ENCODE assay signal across 27 cellular contexts in the genomic region with DNA sequence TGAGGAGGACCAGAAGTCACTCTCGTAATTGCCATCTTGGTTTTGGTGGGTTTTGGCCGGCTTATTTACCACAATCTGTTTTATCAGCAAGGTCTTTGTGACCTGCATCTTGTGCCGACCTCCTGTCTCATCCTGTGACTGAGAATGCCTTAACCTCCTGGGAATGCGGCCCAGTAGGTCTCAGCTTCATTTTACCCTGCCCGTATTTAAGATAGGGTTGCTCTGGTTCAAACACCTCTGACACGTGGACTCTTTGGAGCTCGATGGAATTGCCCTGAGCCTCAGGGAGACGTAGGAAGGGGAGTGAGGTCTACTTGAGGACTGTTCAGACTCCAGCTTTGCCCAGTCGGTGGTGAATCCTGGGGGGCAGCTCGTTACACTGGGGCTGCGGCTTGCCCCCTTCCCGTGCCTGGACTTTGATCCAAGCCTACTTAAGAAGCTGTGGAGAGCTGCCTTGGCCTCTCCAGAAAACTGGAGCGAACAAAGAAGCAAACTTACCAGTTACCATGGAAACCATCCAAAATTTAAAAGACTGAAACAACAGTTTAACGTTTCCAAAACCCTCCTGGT. TPM values are rescaled to one million over a fixed set of nuclear protein-coding genes. Genes with fewer than 3 reads are reported as not detected.
DNase-seq lines count a peak whose midpoint lies in the region; ATAC-seq, FAIRE-seq and TF ChIP-seq lines count a peak whose summit lies in the region.
"Had no signal": no experiment of that assay in that cellular context is flagged by ENCODE, and none has a peak within 500 bp of the region (broad histone marks: within the 10 kb centered on the region; RNA-seq: fewer than 3 reads in every experiment).

No MANE protein-coding gene starts in this region.

- intact Hi-C loops in HepG2 (cut with micrococcal nuclease; ENCODE audit: unreplicated experiment): no loop called here
- intact Hi-C loops in right lobe of liver (cut with DNase I): no loop called here

- H3K27me3 ChIP-seq in HepG2 (ENCODE audit: control insufficient read depth in 1 of 2, insufficient read depth in 2 of 2, low read length in 2 of 2): peaks cover 4 to 20% of the 10 kb centered on the region in 2 experiments; a peak in 2 of 5 replicates
- H3K27me3 ChIP-seq in right lobe of liver: no peaks in the 10 kb centered on the region
- no peaks in the 10 kb centered on the region for H3K27me3 ChIP-seq in H1 (replicated peaks in 1 of 4; ENCODE audit: control insufficient read depth in 3 of 4, extremely low read depth in 1 of 4, insufficient read depth in 3 of 4, low read length in 3 of 4)
- H3K27me3 ChIP-seq: BE2C, MG63 had no signal

- in situ Hi-C loops in HepG2 (cut with HindIII; ENCODE audit: extremely low pct_ligation_motif_present, low pct_unique_long_range_greater_than_20kb) (no loop called here), GM13976 (cut with MboI; ENCODE audit: low sequenced_read_pairs, unreplicated experiment) (no loop called here)

- no peak overlapping the region for H3K14ac ChIP-seq in H1 (ENCODE audit: insufficient read length)

- H3K9me3 ChIP-seq in HepG2 (ENCODE audit: low read length) (no peaks in the 10 kb centered on the region), right lobe of liver (no peaks in the 10 kb centered on the region), H1 (ENCODE audit: insufficient read depth in 2 of 2, low read depth in 1 of 2, low read length in 1 of 2) (no peaks in the 10 kb centered on the region; a peak in 1 of 4 replicates)
- H3K9me3 ChIP-seq: BE2C, MG63 had no signal

- DNase-seq in HepG2 (ENCODE audit: low spot score): no peak
- no peak for DNase-seq in right lobe of liver
- no peak for DNase-seq in H1 (ENCODE audit: low read depth in 1 of 2, low spot score in 2 of 2)
- no peak for DNase-seq in NCI-H526 (lab: John Stamatoyannopoulos, UW)
- DNase-seq in superior temporal gyrus (ENCODE audit: extremely low spot score): no peak
- no peak for DNase-seq in GM13976 (ENCODE audit: low spot score)
- DNase-seq: 8988T; ACHN; BE2C; CD4-positive, CD25-positive, alpha-beta regulatory T cell; DMS153; DND-41; GOT3; KG1; MG63; NCI-H1105 treated with DMSO at 0.1 percent for 48 hours; NCI-H146; NCI-H2029; NCI-H2227 treated with DMSO at 0.1 percent for 48 hours; NCI-H69; Right ventricle myocardium superior; RPMI8226 had no signal

- H3K79me2 ChIP-seq in HepG2 (ENCODE audit: insufficient read depth, low read length) (no peaks in the 10 kb centered on the region), H1 (ENCODE audit: control insufficient read depth in 1 of 2, insufficient read depth in 2 of 2, low read length in 2 of 2) (no peaks in the 10 kb centered on the region)

- no peak overlapping the region for H3K4ac ChIP-seq in H1 (replicated peaks; ENCODE audit: insufficient read length, low read depth, low read length)

- no peak overlapping the region for H2AK5ac ChIP-seq in H1 (ENCODE audit: low read depth, low read length)

- no peak overlapping the region for H2BK15ac ChIP-seq in H1 (ENCODE audit: low read length)

- no peak overlapping the region for H4K91ac ChIP-seq in H1 (replicated peaks; ENCODE audit: insufficient read length, low read length)

- no peak overlapping the region for H4K5ac ChIP-seq in H1 (ENCODE audit: insufficient read length, low read depth, low read length)

- no peak for TF ChIP-seq RAD21 in HepG2 (CRISPR knock-in tag; IDR thresholded peaks at IDR 0.05)
- no peak for TF ChIP-seq RAD21 in H1 (IDR thresholded peaks at IDR 0.05 in 1 of 2, conservative IDR thresholded peaks at IDR 0.05 in 1 of 2; ENCODE audit: low read depth in 2 of 2, low read length in 2 of 2)

- CTCF ChIA-PET in HepG2 (lab: Yijun Ruan, JAX; ENCODE audit: low intra/inter-chr PET ratio, low total read pairs): no interaction called here
- CTCF ChIA-PET in H1 (lab: Charles Lee; ENCODE audit: partially characterized antibody): interaction anchor here (0.7 to 1.5 kb wide), 4 partner anchors 14 to 272 kb away, joined by 3 to 5 read pairs (median 4); no protein-coding TSS in a partner anchor

- no peak for TF ChIP-seq CTCF in HepG2 (CRISPR knock-in tag; IDR thresholded peaks at IDR 0.05)
- TF ChIP-seq CTCF in right lobe of liver (IDR thresholded peaks at IDR 0.05): no peak
- TF ChIP-seq CTCF in H1 (IDR thresholded peaks at IDR 0.05; ENCODE audit: control extremely low read depth in 1 of 3, insufficient read depth in 1 of 3, low read depth in 1 of 3, low read length in 3 of 3): no peak
- TF ChIP-seq CTCF in nephron (IDR thresholded peaks at IDR 0.05; ENCODE audit: unreplicated experiment in 3 of 3): no peak
- TF ChIP-seq CTCF in GM13976 (IDR thresholded peaks at IDR 0.05; ENCODE audit: borderline replicate concordance, control extremely low read depth, extremely low read depth, insufficient read depth, missing control alignments): no peak

- H3K23me2 ChIP-seq in H1 (ENCODE audit: low read depth, low read length): no peaks in the 10 kb centered on the region

- H4K20me1 ChIP-seq in HepG2 (ENCODE audit: insufficient read depth, low read length) (no peaks in the 10 kb centered on the region), H1 (replicated peaks in 1 of 2; ENCODE audit: control insufficient read depth in 1 of 2, insufficient read depth in 2 of 2, low read length in 2 of 2) (no peaks in the 10 kb centered on the region)

- no peaks in the 10 kb centered on the region for H3K79me1 ChIP-seq in H1 (ENCODE audit: low read depth, low read length)

- peaks cover 37% of the 10 kb centered on the region for H3K4me1 Mint-ChIP-seq in nephron
- H3K4me1 Mint-ChIP-seq: CD4-positive, CD25-positive, alpha-beta regulatory T cell had no signal

- POLR2A ChIA-PET in HepG2 (lab: Yijun Ruan, JAX) (no interaction called here), H1 (lab: Charles Lee; ENCODE audit: partially characterized antibody) (interaction anchor here (1.0 to 1.3 kb wide), 3 partner anchors 18 to 86 kb away, joined by 3 to 4 read pairs (median 3); a partner anchor contains a TSS)

- TF ChIP-seq POLR2A in HepG2 (IDR thresholded peaks at IDR 0.05; ENCODE audit: insufficient read depth in 1 of 2, low read depth in 2 of 2, low read length in 2 of 2) (no peak), right lobe of liver (IDR thresholded peaks at IDR 0.05) (no peak), H1 (IDR thresholded peaks at IDR 0.05; ENCODE audit: control extremely low read depth in 1 of 2, low read depth in 2 of 2, low read length in 2 of 2) (no peak)

- no peak overlapping the region for H3K4me3 Mint-ChIP-seq in nephron
- H3K4me3 Mint-ChIP-seq: CD4-positive, CD25-positive, alpha-beta regulatory T cell had no signal

- no peak overlapping the region for H3K9ac ChIP-seq in HepG2 (ENCODE audit: insufficient read depth, low read depth, low read length)
- H3K9ac ChIP-seq in H1 (replicated peaks in 1 of 4; ENCODE audit: extremely low read depth in 1 of 4, low read depth in 3 of 4, low read length in 3 of 4): no peak overlapping the region

- no peaks in the 10 kb centered on the region for H3K9me3 Mint-ChIP-seq in nephron
- H3K9me3 Mint-ChIP-seq: CD4-positive, CD25-positive, alpha-beta regulatory T cell had no signal

- peak overlapping the region; percentile 65 to 82 (median 68) for H3K27ac Mint-ChIP-seq in nephron
- H3K27ac Mint-ChIP-seq: CD4-positive, CD25-positive, alpha-beta regulatory T cell had no signal

- 0 out of 2 replicates have a peak overlapping the region, but pooled peaks have one; percentile 43 for H2BK12ac ChIP-seq in H1 (ENCODE audit: low read depth, low read length)

- FAIRE-seq in HepG2 (lab: Jason Lieb, UNC): no peak
- no peak for FAIRE-seq in H1 (lab: Jason Lieb, UNC)
- FAIRE-seq: GM12892, HTR-8/SVneo had no signal

- H3K23ac ChIP-seq in H1 (ENCODE audit: insufficient read length): no peak overlapping the region

- H3K56ac ChIP-seq in H1 (replicated peaks; ENCODE audit: insufficient read length, low read depth, low read length): no peak overlapping the region

- H3K27ac ChIP-seq in HepG2 (ENCODE audit: extremely low read length, insufficient read depth, low read length) (no peak overlapping the region), right lobe of liver (no peak overlapping the region), H1 (ENCODE audit: low read depth, low read length) (no peak overlapping the region)

- no peak overlapping the region; the same call in 1 of the 2 replicates for H3K18ac ChIP-seq in H1 (ENCODE audit: extremely low read depth, low read length)

- H3K4me3 ChIP-seq in HepG2 (replicated peaks in 1 of 3; ENCODE audit: insufficient read depth in 1 of 3, low read depth in 2 of 3, low read length in 3 of 3) (no peak overlapping the region), right lobe of liver (no peak overlapping the region), H1 (ENCODE audit: extremely low read depth in 1 of 4, insufficient read depth in 2 of 4, low read depth in 3 of 4, low read length in 4 of 4) (no peak overlapping the region)
- H3K4me3 ChIP-seq: MG63 had no signal

- no peak for ATAC-seq in HepG2
- no peak for ATAC-seq in right lobe of liver
- ATAC-seq in HG03571 (IDR thresholded peaks at IDR 0.05; ENCODE audit: unreplicated experiment): no peak
- ATAC-seq: HCT116 had no signal

- 0 out of 2 replicates have a peak overlapping the region, but pooled peaks have one; percentile 18 for H2BK20ac ChIP-seq in H1 (ENCODE audit: low read length)

- H2AFZ ChIP-seq in HepG2 (ENCODE audit: low read length) (no peak overlapping the region), H1 (ENCODE audit: low read length) (peak overlapping the region; percentile 12; the same call in 1 of the 2 replicates)

- TF ChIP-seq EP300 in HepG2 (IDR thresholded peaks at IDR 0.05; ENCODE audit: low read depth in 2 of 2, low read length in 2 of 2) (no peak), HepG2 (CRISPR knock-in tag; IDR thresholded peaks at IDR 0.05; ENCODE audit: borderline replicate concordance) (no peak), H1 (IDR thresholded peaks at IDR 0.05; ENCODE audit: borderline replicate concordance in 1 of 2, low read depth in 2 of 2, low read length in 2 of 2) (no peak)

- H3K4me1 ChIP-seq in HepG2 (ENCODE audit: insufficient read depth, low read length) (peaks cover 12% of the 10 kb centered on the region), right lobe of liver (no peaks in the 10 kb centered on the region), H1 (replicated peaks in 1 of 4; ENCODE audit: control insufficient read depth in 3 of 4, insufficient read depth in 4 of 4, low read length in 3 of 4) (peaks cover 0 to 13% (median 3%) of the 10 kb centered on the region in 4 experiments; a peak in 5 of 7 replicates)

- WGBS in HepG2 (ENCODE audit: low lambda C conversion rate): 30% methylated on average over 12 of the region's 14 CpGs
- 71% methylated on average over 12 of the region's 14 CpGs for WGBS in right lobe of liver (ENCODE audit: insufficient coverage, low coverage, low lambda C conversion rate, missing lambda C conversion rate)
- WGBS in H1 (ENCODE audit: extremely low coverage in 1 of 2, insufficient coverage in 1 of 2, insufficient read length in 1 of 2, insufficient replicate concordance in 2 of 2, low coverage in 1 of 2, low lambda C conversion rate in 2 of 2, missing lambda C conversion rate in 1 of 2), 2 experiments: 83% methylated on average over 14 of the region's 14 CpGs; no CpG with 5 or more reads in 1 of the 2 experiments

- peaks cover 8% of the 10 kb centered on the region for H3K27me3 Mint-ChIP-seq in nephron (ENCODE audit: low read depth)
- H3K27me3 Mint-ChIP-seq: CD4-positive, CD25-positive, alpha-beta regulatory T cell had no signal

- BruUV-seq in HepG2 (replicated peaks; lab: Mats Ljungman, UMichigan): no TSS peak

- H3K36me3 Mint-ChIP-seq in nephron (ENCODE audit: low read depth): no peaks in the 10 kb centered on the region
- H3K36me3 Mint-ChIP-seq: CD4-positive, CD25-positive, alpha-beta regulatory T cell had no signal

- H3K4me2 ChIP-seq in HepG2 (ENCODE audit: low read depth, low read length): no peak overlapping the region
- no peak overlapping the region for H3K4me2 ChIP-seq in H1 (ENCODE audit: insufficient read depth in 1 of 2, low read depth in 2 of 2, low read length in 2 of 2)

- H2BK5ac ChIP-seq in H1 (ENCODE audit: low read depth, low read length): no peak overlapping the region

- H3K36me3 ChIP-seq in HepG2 (replicated peaks in 1 of 2; ENCODE audit: control insufficient read depth in 1 of 2, insufficient read depth in 2 of 2, low read length in 2 of 2) (no peaks in the 10 kb centered on the region), right lobe of liver (no peaks in the 10 kb centered on the region), H1 (ENCODE audit: control insufficient read depth in 2 of 4, insufficient read depth in 4 of 4, low read length in 3 of 4) (no peaks in the 10 kb centered on the region)
- H3K36me3 ChIP-seq: BE2C, MG63 had no signal

- H2BK120ac ChIP-seq in H1 (replicated peaks; ENCODE audit: low read depth, low read length): no peak overlapping the region

- no peak overlapping the region for H4K8ac ChIP-seq in H1 (ENCODE audit: extremely low read depth, insufficient read depth, low read length)

RNA-seq across cellular contexts. Expression of a gene that starts 27.9 kb away (rescaled TPM):
- total RNA-seq in HepG2 (2016; rRNA removed; fragmentation: Illumina TruSeq; extraction: Trizol): 238 and 346 TPM in 2 replicates
- total RNA-seq in HepG2 (2016; cell fraction: cytosol; rRNA removed; fragmentation: Illumina TruSeq; extraction: Trizol; ENCODE audit: low read depth): 29.6 and 47.4 TPM in 2 replicates
- total RNA-seq in HepG2 (2016; cell fraction: insoluble cytoplasmic fraction; rRNA removed; fragmentation: Illumina TruSeq; extraction: Trizol): 242 and 366 TPM in 2 replicates
- 98.2 and 111 TPM in 2 replicates for total RNA-seq in HepG2 (2016; cell fraction: membrane; rRNA removed; fragmentation: Illumina TruSeq; extraction: Trizol)
- 91.7 and 108 TPM in 2 replicates for total RNA-seq in HepG2 (2016; cell fraction: nucleus; rRNA removed; fragmentation: Illumina TruSeq; extraction: Trizol)
- polyA plus RNA-seq in HepG2 (2011; rRNA removed): 80.5 and 110 TPM in 2 replicates
- polyA plus RNA-seq in HepG2 (2011; cell fraction: cytosol; rRNA removed): 96.0 and 112 TPM in 2 replicates
- 50.1 and 52.3 TPM in 2 replicates for polyA plus RNA-seq in HepG2 (2011; cell fraction: nucleus; rRNA removed)
- 119 and 120 TPM in 2 replicates for polyA plus RNA-seq in HepG2 (2012)
- 40.5 and 51.9 TPM in 2 replicates for polyA plus RNA-seq in HepG2 (2016; cell fraction: cytosol; fragmentation: Illumina TruSeq; extraction: Trizol; ENCODE audit: low read depth)
- polyA plus RNA-seq in HepG2 (2016; cell fraction: insoluble cytoplasmic fraction; fragmentation: Illumina TruSeq; extraction: Trizol; ENCODE audit: low read depth): 366 and 395 TPM in 2 replicates
- polyA plus RNA-seq in HepG2 (2016; cell fraction: membrane; fragmentation: Illumina TruSeq; extraction: Trizol; ENCODE audit: low read depth): 92.6 and 101 TPM in 2 replicates
- polyA plus RNA-seq in HepG2 (2016; cell fraction: nucleus; fragmentation: Illumina TruSeq; extraction: Trizol; ENCODE audit: insufficient read depth, low read depth): 160 and 164 TPM in 2 replicates
- 189 and 213 TPM in 2 replicates for polyA minus RNA-seq in HepG2 (2011; rRNA and poly(A)+ RNA removed; ENCODE audit: low replicate concordance)
- polyA minus RNA-seq in HepG2 (2011; cell fraction: cytosol; rRNA and poly(A)+ RNA removed): 93.2 and 109 TPM in 2 replicates
- polyA minus RNA-seq in HepG2 (2011; cell fraction: nucleus; rRNA and poly(A)+ RNA removed): 128 and 155 TPM in 2 replicates
- total RNA-seq in right lobe of liver: 100 to 1,000 TPM; 143 to 207 (median 161) TPM
- total RNA-seq in H1 (2021; fragmentation: NEBNext Ultra II Directional; extraction: Animal tissue kit (Norgen Biotek cat#: 25700)): 398 and 422 TPM in 2 replicates
- 279 and 285 TPM in 2 replicates for polyA plus RNA-seq in H1 (2011; rRNA removed)
- polyA plus RNA-seq in H1 (2011; cell fraction: cytosol; rRNA removed): 386 TPM
- 172 TPM for polyA plus RNA-seq in H1 (2011; cell fraction: nucleus; rRNA removed)
- polyA plus RNA-seq in H1 (2012, experiment 1 of 2): 280 to 423 TPM (median 293 TPM) in 4 replicates
- 59.7 TPM for polyA plus RNA-seq in H1 (2012, experiment 2 of 2)
- polyA plus RNA-seq in H1 (2013, experiment 1 of 2): 408 TPM
- 425 TPM for polyA plus RNA-seq in H1 (2013, experiment 2 of 2)
- 201 and 209 TPM in 2 replicates for polyA minus RNA-seq in H1 (2011; rRNA and poly(A)+ RNA removed)
- polyA minus RNA-seq in H1 (2011; cell fraction: cytosol; rRNA and poly(A)+ RNA removed): 260 TPM
- polyA minus RNA-seq in H1 (2011; cell fraction: nucleus; rRNA and poly(A)+ RNA removed): 276 TPM
